In the genomic region with DNA sequence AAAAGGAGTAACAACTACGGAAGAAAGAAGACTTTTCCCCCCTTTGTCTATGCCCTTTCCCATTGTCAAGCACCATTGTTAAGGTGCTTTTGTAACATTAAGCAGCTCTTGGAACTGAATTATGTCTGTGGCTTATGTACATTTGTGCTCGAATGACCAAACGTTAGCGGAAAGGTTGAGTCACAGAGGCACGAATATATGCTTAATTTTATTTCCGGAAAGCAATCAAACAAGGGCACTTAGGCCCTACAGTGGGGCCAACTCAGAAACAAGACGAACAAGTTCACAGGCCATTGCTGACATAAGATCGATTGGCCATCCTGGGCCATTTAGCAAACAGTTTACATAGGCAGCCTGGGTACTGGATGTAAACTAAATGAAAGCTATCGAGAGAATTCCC, we compare ENCODE assay signal across 18 cellular contexts.
"Had no signal": no experiment of that assay in that cellular context is flagged by ENCODE, and none has a peak within 500 bp of the region (broad histone marks: within the 10 kb centered on the region; RNA-seq: fewer than 3 reads in every experiment).

No MANE protein-coding gene starts in this region.

- H3K27me3 Mint-ChIP-seq: activated naive CD4-positive, alpha-beta T cell treated with anti-CD3 and anti-CD28 coated beads, Interleukin-2, amount 10 ng/mL, durations not matched to agents 7 days and 5 days had no signal

- H3K4me1 Mint-ChIP-seq: activated CD4-positive, alpha-beta T cell treated with anti-CD3 and anti-CD28 coated beads for 36 hours; activated naive CD4-positive, alpha-beta T cell treated with anti-CD3 and anti-CD28 coated beads, Interleukin-2, amount 10 ng/mL, durations not matched to agents 7 days and 5 days; memory B cell; natural killer cell; T-cell had no signal

- H3K9me3 Mint-ChIP-seq: activated CD4-positive, alpha-beta memory T cell treated with anti-CD3 and anti-CD28 coated beads for 36 hours; activated naive CD4-positive, alpha-beta T cell treated with anti-CD3 and anti-CD28 coated beads, Interleukin-2, amount 10 ng/mL, durations not matched to agents 7 days and 5 days; activated T-cell treated with anti-CD3 and anti-CD28 coated beads, Interleukin-2, amount 50 U/mL, for 24 hours; natural killer cell; type B pancreatic cell had no signal

- H3K4me1 ChIP-seq: body of pancreas, colonic mucosa, right lobe of liver, suprapubic skin had no signal

- H3K36me3 ChIP-seq: colonic mucosa, right lobe of liver, suprapubic skin had no signal

- H3K9me3 ChIP-seq: body of pancreas, colonic mucosa, right lobe of liver, suprapubic skin had no signal

- DNase-seq: activated CD4-positive, alpha-beta memory T cell treated with anti-CD3 and anti-CD28 coated beads for 36 hours; activated CD4-positive, alpha-beta T cell treated with anti-CD3 and anti-CD28 coated beads for 36 hours; activated naive CD4-positive, alpha-beta T cell treated with anti-CD3 and anti-CD28 coated beads, Interleukin-2, amount 10 ng/mL, durations not matched to agents 7 days and 5 days; activated T-cell treated with anti-CD3 and anti-CD28 coated beads, Interleukin-2, amount 50 U/mL, for 24 hours; central memory CD4-positive, alpha-beta T cell; colonic mucosa; natural killer cell; nucleus accumbens; right lobe of liver; stimulated activated naive CD8-positive, alpha-beta T cell treated with anti-CD3 and anti-CD28 coated beads, Interleukin-15, Interleukin-2, amounts not matched to agents 100 U/mL and 50 U/mL, for 24 hours; T-cell; T1000 had no signal

- H3K4me3 ChIP-seq: body of pancreas, colonic mucosa, right lobe of liver, smooth muscle cell, suprapubic skin had no signal

- H3K4me2 ChIP-seq: smooth muscle cell had no signal

- H3K27ac ChIP-seq: body of pancreas, colonic mucosa, right lobe of liver, suprapubic skin had no signal

- H3K4me3 Mint-ChIP-seq: activated CD4-positive, alpha-beta memory T cell treated with anti-CD3 and anti-CD28 coated beads for 36 hours; activated CD4-positive, alpha-beta T cell treated with anti-CD3 and anti-CD28 coated beads for 36 hours; activated naive CD4-positive, alpha-beta T cell treated with anti-CD3 and anti-CD28 coated beads, Interleukin-2, amount 10 ng/mL, durations not matched to agents 7 days and 5 days; activated T-cell treated with anti-CD3 and anti-CD28 coated beads, Interleukin-2, amount 50 U/mL, for 24 hours; memory B cell; natural killer cell; T-cell; type B pancreatic cell had no signal

- H3K27me3 ChIP-seq: body of pancreas, colonic mucosa, right lobe of liver, suprapubic skin had no signal

- ATAC-seq: activated CD4-positive, alpha-beta T cell treated with anti-CD3 and anti-CD28 coated beads for 36 hours; body of pancreas; left lobe of liver; natural killer cell; right lobe of liver; stimulated activated naive CD8-positive, alpha-beta T cell treated with anti-CD3 and anti-CD28 coated beads, Interleukin-15, Interleukin-2, amounts not matched to agents 100 U/mL and 50 U/mL, for 24 hours; T-cell had no signal

- H3K36me3 Mint-ChIP-seq: activated CD4-positive, alpha-beta memory T cell treated with anti-CD3 and anti-CD28 coated beads for 36 hours; activated naive CD4-positive, alpha-beta T cell treated with anti-CD3 and anti-CD28 coated beads, Interleukin-2, amount 10 ng/mL, durations not matched to agents 7 days and 5 days; memory B cell; natural killer cell; T-cell; type B pancreatic cell had no signal

- H3K27ac Mint-ChIP-seq: activated CD4-positive, alpha-beta memory T cell treated with anti-CD3 and anti-CD28 coated beads for 36 hours; activated CD4-positive, alpha-beta T cell treated with anti-CD3 and anti-CD28 coated beads for 36 hours; activated naive CD4-positive, alpha-beta T cell treated with anti-CD3 and anti-CD28 coated beads, Interleukin-2, amount 10 ng/mL, durations not matched to agents 7 days and 5 days; activated T-cell treated with anti-CD3 and anti-CD28 coated beads, Interleukin-2, amount 50 U/mL, for 24 hours; memory B cell; natural killer cell; T-cell; type B pancreatic cell had no signal
